Comparison of ENCODE assay signal across 7 cellular contexts in the genomic region with DNA sequence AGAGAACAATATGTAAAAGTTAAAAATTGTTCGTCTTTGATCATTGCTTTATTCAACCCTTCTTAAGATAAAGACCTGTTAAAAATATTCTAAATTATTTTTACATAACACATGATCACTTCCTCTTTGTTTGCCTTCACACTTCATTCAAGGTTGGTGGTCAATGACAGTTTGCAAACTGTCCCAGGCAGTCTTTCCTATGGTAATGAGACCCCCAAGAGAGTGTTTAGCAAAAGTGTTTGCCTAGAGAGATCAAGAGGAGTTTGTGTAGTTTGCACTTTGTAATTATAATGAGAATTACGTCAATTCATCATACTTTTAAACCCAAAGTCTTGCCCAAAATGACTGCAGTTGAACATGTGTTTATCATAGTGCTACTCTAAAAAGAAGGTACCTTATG.
"Had no signal": no experiment of that assay in that cellular context is flagged by ENCODE, and none has a peak within 500 bp of the region (broad histone marks: within the 10 kb centered on the region; RNA-seq: fewer than 3 reads in every experiment).

No MANE protein-coding gene starts in this region.

- H3K4me1 Mint-ChIP-seq: IgD-negative memory B cell had no signal

- H3K9ac ChIP-seq: GM23248, KMS-11 had no signal

- DNase-seq: GM23248, H9, HCEC 1CT, KBM-7 had no signal

- H2AFZ ChIP-seq: GM23248 had no signal

- H3K27ac ChIP-seq: GM23248, KMS-11 had no signal

- H3K4me3 Mint-ChIP-seq: H9, IgD-negative memory B cell had no signal

- H3K27ac Mint-ChIP-seq: H9, IgD-negative memory B cell had no signal

- ATAC-seq: HepG2 had no signal

- H3K4me3 ChIP-seq: GM23248 had no signal

- FAIRE-seq: HepG2 had no signal

- H3K27me3 Mint-ChIP-seq: IgD-negative memory B cell had no signal

- H3K4me2 ChIP-seq: KMS-11 had no signal
